In the genomic region with DNA sequence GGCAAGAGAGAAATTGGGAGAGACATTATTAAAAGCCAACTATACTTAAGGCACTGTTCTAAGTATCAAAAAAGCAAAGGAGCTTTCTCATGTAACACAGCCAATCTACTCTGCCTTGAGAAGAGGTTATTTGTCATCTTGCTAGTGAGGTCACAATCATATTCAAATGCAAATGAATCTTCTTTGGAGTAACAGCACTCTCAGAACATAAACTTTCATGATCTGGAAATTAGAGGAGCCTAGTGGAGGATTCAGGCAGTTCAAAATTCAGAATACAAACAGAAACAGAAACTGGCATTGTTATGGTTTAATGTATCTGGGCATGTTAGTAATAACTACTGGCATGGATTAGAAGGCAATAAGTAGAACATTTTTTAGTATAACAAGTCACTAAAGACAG, we compare ENCODE assay signal across 9 cellular contexts. TPM values are rescaled to one million over a fixed set of nuclear protein-coding genes. Genes with fewer than 3 reads are reported as not detected.
A peak's percentile ranks its signal among the peaks of the same experiment; 100 is the strongest.
DNase-seq lines count a peak whose midpoint lies in the region; ATAC-seq, FAIRE-seq and TF ChIP-seq lines count a peak whose summit lies in the region.
"Had no signal": no experiment of that assay in that cellular context is flagged by ENCODE, and none has a peak within 500 bp of the region (broad histone marks: within the 10 kb centered on the region; RNA-seq: fewer than 3 reads in every experiment).

No MANE protein-coding gene starts in this region.

- peak; percentile 37 for ATAC-seq in HG03342 (IDR thresholded peaks at IDR 0.05; ENCODE audit: unreplicated experiment)

- peak; percentile 7 for TF ChIP-seq CTCF in CD14-positive monocyte (IDR thresholded peaks at IDR 0.05)
- no peak for TF ChIP-seq CTCF in kidney (IDR thresholded peaks at IDR 0.05; ENCODE audit: borderline replicate concordance, extremely low read depth, insufficient read depth)

- no peak overlapping the region for H3K4me3 ChIP-seq in kidney (ENCODE audit: low read length in 2 of 2)
- H3K4me3 ChIP-seq: SJSA1 had no signal

- no peak for FAIRE-seq in RCC 7860 (lab: Jason Lieb, UNC)
- no peak for FAIRE-seq in kidney (lab: Jason Lieb, UNC)

- H3K4me1 ChIP-seq in kidney (ENCODE audit: control insufficient read depth in 1 of 2, insufficient read depth in 1 of 2, low read depth in 1 of 2, low read length in 2 of 2), result peaks cover 2 to 7% of the 10 kb centered on the region in 2 donors

- peaks cover 0 to 3% of the 10 kb centered on the region in 2 donors for H3K36me3 Mint-ChIP-seq in CD14-positive monocyte
- no peaks in the 10 kb centered on the region for H3K36me3 Mint-ChIP-seq in activated T-helper 1 cell treated with anti-CD3 and anti-CD28 coated beads, Interleukin-12 subunit alpha, Interleukin-12 subunit beta, Interleukin-2, Interleukin-4 antibody, amounts not matched to agents 30 ng/mL and 10 ng/mL and 1 ng/mL, durations not matched to agents 14 hours and 24 hours and 36 hours (ENCODE audit: low read depth)

- peak overlapping the region in 2 of 7 donors; percentile 16 to 39 for H3K27ac Mint-ChIP-seq in CD14-positive monocyte
- peak overlapping the region; percentile 54 for H3K27ac Mint-ChIP-seq in activated T-helper 1 cell treated with anti-CD3 and anti-CD28 coated beads, Interleukin-12 subunit alpha, Interleukin-12 subunit beta, Interleukin-2, Interleukin-4 antibody, amounts not matched to agents 30 ng/mL and 10 ng/mL and 1 ng/mL, durations not matched to agents 14 hours and 24 hours and 36 hours

- H3K27ac ChIP-seq in kidney (ENCODE audit: low read depth in 2 of 2, low read length in 2 of 2), result no peak overlapping the region
- H3K27ac ChIP-seq: SJSA1 had no signal

- no peak overlapping the region for H3K9ac ChIP-seq in kidney (ENCODE audit: low read length in 2 of 2)

- H3K4me3 Mint-ChIP-seq in CD14-positive monocyte, result no peak overlapping the region
- H3K4me3 Mint-ChIP-seq in activated T-helper 1 cell treated with anti-CD3 and anti-CD28 coated beads, Interleukin-12 subunit alpha, Interleukin-12 subunit beta, Interleukin-2, Interleukin-4 antibody, amounts not matched to agents 30 ng/mL and 10 ng/mL and 1 ng/mL, durations not matched to agents 14 hours and 24 hours and 36 hours, result no peak overlapping the region

- H3K27me3 Mint-ChIP-seq in CD14-positive monocyte (ENCODE audit: low read depth in 3 of 3), result no peaks in the 10 kb centered on the region
- no peaks in the 10 kb centered on the region for H3K27me3 Mint-ChIP-seq in activated T-helper 1 cell treated with anti-CD3 and anti-CD28 coated beads, Interleukin-12 subunit alpha, Interleukin-12 subunit beta, Interleukin-2, Interleukin-4 antibody, amounts not matched to agents 30 ng/mL and 10 ng/mL and 1 ng/mL, durations not matched to agents 14 hours and 24 hours and 36 hours (ENCODE audit: insufficient read depth)

- peaks cover 36% of the 10 kb centered on the region for H3K4me1 Mint-ChIP-seq in CD14-positive monocyte
- H3K4me1 Mint-ChIP-seq in activated T-helper 1 cell treated with anti-CD3 and anti-CD28 coated beads, Interleukin-12 subunit alpha, Interleukin-12 subunit beta, Interleukin-2, Interleukin-4 antibody, amounts not matched to agents 30 ng/mL and 10 ng/mL and 1 ng/mL, durations not matched to agents 14 hours and 24 hours and 36 hours (ENCODE audit: low read depth), result peaks cover 43% of the 10 kb centered on the region

- H3K36me3 ChIP-seq in kidney (ENCODE audit: control insufficient read depth in 1 of 2, insufficient read depth in 2 of 2, low read length in 2 of 2), result no peaks in the 10 kb centered on the region
- H3K36me3 ChIP-seq: SJSA1 had no signal

- no peaks in the 10 kb centered on the region for H3K9me3 ChIP-seq in kidney (ENCODE audit: control insufficient read depth in 1 of 2, low read length in 2 of 2)
- H3K9me3 ChIP-seq: SJSA1 had no signal

- intact Hi-C loops in CD14-positive monocyte (cut with micrococcal nuclease), result no loop called here
- intact Hi-C loops in activated T-helper 1 cell treated with anti-CD3 and anti-CD28 coated beads, Interleukin-12 subunit alpha, Interleukin-12 subunit beta, Interleukin-2, Interleukin-4 antibody, amounts not matched to agents 30 ng/mL and 10 ng/mL and 1 ng/mL, durations not matched to agents 14 hours and 24 hours and 36 hours (cut with micrococcal nuclease), result no loop called here
- intact Hi-C loops in kidney (cut with DNase I), result no loop called here

- DNase-seq in CD14-positive monocyte (ENCODE audit: low spot score) (no peak), kidney tubule cell (ENCODE audit: low spot score) (peak; percentile 17), RCC 7860 (ENCODE audit: low spot score) (no peak), kidney (no peak)
- DNase-seq in activated T-helper 1 cell treated with anti-CD3 and anti-CD28 coated beads, Interleukin-12 subunit alpha, Interleukin-12 subunit beta, Interleukin-2, Interleukin-4 antibody, amounts not matched to agents 30 ng/mL and 10 ng/mL and 1 ng/mL, durations not matched to agents 14 hours and 24 hours and 36 hours (ENCODE audit: low spot score), result no peak
- no peak for DNase-seq in activated effector memory CD4-positive, alpha-beta T cell treated with anti-CD3 and anti-CD28 coated beads, Interleukin-2, amount 50 U/mL, for 16 hours
- no peak for DNase-seq in activated CD4-positive, alpha-beta T cell treated with anti-CD3 and anti-CD28 coated beads, Interleukin-2, amount 50 U/mL, for 1 hour

- H3K9me3 Mint-ChIP-seq in CD14-positive monocyte, result no peaks in the 10 kb centered on the region
- no peaks in the 10 kb centered on the region for H3K9me3 Mint-ChIP-seq in activated T-helper 1 cell treated with anti-CD3 and anti-CD28 coated beads, Interleukin-12 subunit alpha, Interleukin-12 subunit beta, Interleukin-2, Interleukin-4 antibody, amounts not matched to agents 30 ng/mL and 10 ng/mL and 1 ng/mL, durations not matched to agents 14 hours and 24 hours and 36 hours

RNA-seq across cellular contexts. Expression of gene ARID4B, which starts 57.4 kb away (rescaled TPM):
- 10 to 100 TPM in 1 of 2 donors, 1 to 10 TPM in 1; 9.3 to 15.4 TPM for polyA plus RNA-seq in CD14-positive monocyte
- 58.7 and 66.6 TPM in 2 replicates for total RNA-seq in activated T-helper 1 cell treated with anti-CD3 and anti-CD28 coated beads, Interleukin-12 subunit alpha, Interleukin-12 subunit beta, Interleukin-2, Interleukin-4 antibody, amounts not matched to agents 30 ng/mL and 10 ng/mL and 1 ng/mL, durations not matched to agents 14 hours and 24 hours and 36 hours
- total RNA-seq in kidney, result 50.3 TPM
- 6.6 TPM for polyA plus RNA-seq in kidney (ENCODE audit: insufficient read depth, low read depth, low replicate concordance)

RNA-seq across cellular contexts. Expression of gene GGPS1, which starts 57.7 kb away (rescaled TPM):
- polyA plus RNA-seq in CD14-positive monocyte (10 to 100 TPM; 45.8 to 53.0 TPM), kidney (ENCODE audit: insufficient read depth, low read depth, low replicate concordance) (38.3 TPM)
- total RNA-seq in activated T-helper 1 cell treated with anti-CD3 and anti-CD28 coated beads, Interleukin-12 subunit alpha, Interleukin-12 subunit beta, Interleukin-2, Interleukin-4 antibody, amounts not matched to agents 30 ng/mL and 10 ng/mL and 1 ng/mL, durations not matched to agents 14 hours and 24 hours and 36 hours, result 28.8 and 29.8 TPM in 2 replicates
- total RNA-seq in kidney, result 39.0 TPM
